Comparison of ENCODE assay signal across 18 cellular contexts in the genomic region with DNA sequence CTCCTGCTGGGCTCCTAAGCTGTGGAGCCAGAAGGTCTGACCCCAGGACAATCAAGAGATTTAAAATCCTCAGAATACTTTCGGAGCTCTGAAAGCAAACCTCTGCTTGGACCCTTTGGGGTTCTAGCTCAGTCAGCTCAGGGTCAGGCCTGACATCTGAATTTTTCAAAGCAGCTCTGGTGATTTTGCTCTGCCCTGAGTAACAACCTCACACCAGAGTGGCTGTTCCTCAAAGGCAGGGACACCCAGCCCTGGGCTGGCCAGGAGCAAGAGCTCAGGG. TPM values are rescaled to one million over a fixed set of nuclear protein-coding genes. Genes with fewer than 3 reads are reported as not detected.
DNase-seq lines count a peak whose midpoint lies in the region; ATAC-seq and TF ChIP-seq lines count a peak whose summit lies in the region.
"Had no signal": no experiment of that assay in that cellular context is flagged by ENCODE, and none has a peak within 500 bp of the region (broad histone marks: within the 10 kb centered on the region; RNA-seq: fewer than 3 reads in every experiment).

No MANE protein-coding gene starts in this region.

- H3K4me1 Mint-ChIP-seq in neural progenitor cell = peaks cover 30% of the 10 kb centered on the region
- H3K4me1 Mint-ChIP-seq: CD4-positive, alpha-beta memory T cell; IgD-negative memory B cell had no signal

- H4K20me1 ChIP-seq in neural progenitor cell (ENCODE audit: low read depth) = no peaks in the 10 kb centered on the region

- H3K36me3 ChIP-seq in left ventricle myocardium inferior (no peaks in the 10 kb centered on the region), neural progenitor cell (no peaks in the 10 kb centered on the region), stomach (no peaks in the 10 kb centered on the region), MG63 (no peaks in the 10 kb centered on the region)

- H3K4me1 ChIP-seq in left ventricle myocardium inferior = peaks cover 4% of the 10 kb centered on the region
- H3K4me1 ChIP-seq in neural progenitor cell = peaks cover 15% of the 10 kb centered on the region
- peaks cover 8 to 53% (median 23%) of the 10 kb centered on the region in 4 donors for H3K4me1 ChIP-seq in stomach

- no peak for ATAC-seq in Right ventricle myocardium superior (ENCODE audit: poor library complexity)
- ATAC-seq in left colon = no peak
- ATAC-seq in GM21825 (IDR thresholded peaks at IDR 0.05; ENCODE audit: unreplicated experiment) = no peak

- 50 to 93% (median 86%) methylated on average over 1 of the region's 1 CpG for WGBS in stomach, 5 donors

- H3K27ac Mint-ChIP-seq in neural progenitor cell = no peak overlapping the region
- H3K27ac Mint-ChIP-seq: H9, IgD-negative memory B cell had no signal

- intact Hi-C loops in left ventricle myocardium inferior (cut with micrococcal nuclease) (no loop called here), Right ventricle myocardium superior (cut with DNase I) (no loop called here), stomach (cut with DNase I; ENCODE audit: low total_unique reads) (no loop called here), left colon (cut with DNase I, micrococcal nuclease) (no loop called here)

- peak overlapping the region; percentile 38 for H3K4me2 ChIP-seq in neural progenitor cell

- no peaks in the 10 kb centered on the region for H3K9me3 Mint-ChIP-seq in neural progenitor cell
- H3K9me3 Mint-ChIP-seq: CD4-positive, alpha-beta memory T cell; H9 had no signal

- no peak overlapping the region for H3K9ac ChIP-seq in neural progenitor cell

- TF ChIP-seq POLR2A in stomach (IDR thresholded peaks at IDR 0.05) = no peak

- H3K79me2 ChIP-seq in neural progenitor cell (ENCODE audit: low read depth) = no peaks in the 10 kb centered on the region

- H3K9me3 ChIP-seq in left ventricle myocardium inferior (replicated peaks) (no peaks in the 10 kb centered on the region), neural progenitor cell (ENCODE audit: low read depth) (no peaks in the 10 kb centered on the region), stomach (no peaks in the 10 kb centered on the region), MG63 (no peaks in the 10 kb centered on the region)

- H2AFZ ChIP-seq in neural progenitor cell (replicated peaks) = no peak overlapping the region

- no peak for DNase-seq in left ventricle myocardium inferior
- DNase-seq in Right ventricle myocardium superior = no peak
- peak; percentile 30 for DNase-seq in islet precursor cell
- no peak for DNase-seq in neural progenitor cell (ENCODE audit: low spot score)
- no peak for DNase-seq in stomach
- no peak for DNase-seq in left colon
- DNase-seq in MG63 = no peak
- DNase-seq: CD4-positive, alpha-beta memory T cell; H9; Kasumi-1; NCI-H1105 treated with DMSO at 0.1 percent for 48 hours; NCI-H187 treated with DMSO at 0.1 percent for 48 hours; NCI-H446; NCI-H748 treated with DMSO at 0.1 percent for 48 hours; RPMI8226 had no signal

- no peak overlapping the region for H3K4me3 Mint-ChIP-seq in neural progenitor cell
- H3K4me3 Mint-ChIP-seq: CD4-positive, alpha-beta memory T cell; H9; IgD-negative memory B cell had no signal

- TF ChIP-seq CTCF in left ventricle myocardium inferior (IDR thresholded peaks at IDR 0.05; ENCODE audit: borderline replicate concordance) (no peak), neural progenitor cell (IDR thresholded peaks at IDR 0.05) (no peak), stomach (IDR thresholded peaks at IDR 0.05) (no peak)

- TF ChIP-seq EP300 in stomach (IDR thresholded peaks at IDR 0.05) = no peak

- no peaks in the 10 kb centered on the region for H3F3A ChIP-seq in neural progenitor cell (ENCODE audit: low read depth)

- H3K4me3 ChIP-seq in left ventricle myocardium inferior = no peak overlapping the region
- no peak overlapping the region for H3K4me3 ChIP-seq in neural progenitor cell
- H3K4me3 ChIP-seq in stomach = no peak overlapping the region
- H3K4me3 ChIP-seq in MG63 = no peak overlapping the region

- no peaks in the 10 kb centered on the region for H3K36me3 Mint-ChIP-seq in neural progenitor cell
- H3K36me3 Mint-ChIP-seq: CD4-positive, alpha-beta memory T cell had no signal

- H3K27me3 ChIP-seq in left ventricle myocardium inferior (ENCODE audit: low read depth) (no peaks in the 10 kb centered on the region), neural progenitor cell (no peaks in the 10 kb centered on the region), stomach (no peaks in the 10 kb centered on the region), MG63 (no peaks in the 10 kb centered on the region)

- H3K27me3 Mint-ChIP-seq in neural progenitor cell (ENCODE audit: insufficient read depth, low read depth) = peaks cover 8% of the 10 kb centered on the region

- H3K27ac ChIP-seq in left ventricle myocardium inferior (replicated peaks) = peak overlapping the region; percentile 30
- no peak overlapping the region for H3K27ac ChIP-seq in neural progenitor cell
- H3K27ac ChIP-seq in stomach = peak overlapping the region in 3 of 5 donors; percentile 71 to 82 (median 72)

RNA-seq across cellular contexts. Expression of gene SLC1A7, which starts 11.9 kb away (rescaled TPM):
- 0.44 TPM for total RNA-seq in left ventricle myocardium inferior
- 0.08 TPM for total RNA-seq in Right ventricle myocardium superior
- total RNA-seq in neural progenitor cell (ENCODE audit: low replicate concordance) = not detected in 2 replicates
- under 1 TPM in 2 of 5 donors, not detected in 3; 0.29 to 0.45 TPM for total RNA-seq in stomach
- polyA plus RNA-seq in stomach = under 1 TPM in 1 of 3 donors, not detected in 2; 0.08 TPM
- total RNA-seq in left colon = 1 to 10 TPM in 1 of 2 donors, under 1 TPM in 1; 0.58 to 1.1 TPM
- not detected in 2 replicates for total RNA-seq in MG63 (2014; rRNA removed; shearing (Covaris generic); ENCODE audit: low replicate concordance)
- total RNA-seq: A172; CD4-positive, alpha-beta memory T cell; H9 had no signal
- polyA plus RNA-seq: CD4-positive, alpha-beta memory T cell; IgD-negative memory B cell had no signal
